In the genomic region with DNA sequence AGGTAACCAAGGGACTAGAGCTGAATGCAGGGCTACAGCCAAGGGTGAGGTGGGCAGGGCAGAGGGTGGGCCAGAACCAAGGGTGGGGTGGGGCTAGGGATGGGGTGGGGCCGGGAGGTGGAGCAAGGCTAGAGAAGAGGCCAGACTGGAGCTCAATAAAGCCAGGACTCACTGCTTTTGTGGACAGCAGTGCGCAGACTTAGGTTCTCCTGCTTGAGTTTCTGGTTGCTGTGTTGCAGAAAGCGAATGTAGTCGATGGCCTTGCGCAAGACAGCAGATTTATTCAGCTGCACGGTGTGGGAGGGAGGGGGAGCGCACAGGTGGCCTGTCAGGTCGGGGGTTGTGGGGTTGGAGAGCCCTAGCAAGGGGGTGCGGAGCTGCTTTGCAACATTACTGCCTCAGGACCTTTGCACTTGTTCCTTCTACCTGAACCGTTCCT, we compare ENCODE assay signal across 10 cellular contexts. TPM values are rescaled to one million over a fixed set of nuclear protein-coding genes. Genes with fewer than 3 reads are reported as not detected.
DNase-seq lines count a peak whose midpoint lies in the region; ATAC-seq, FAIRE-seq and TF ChIP-seq lines count a peak whose summit lies in the region.
"Had no signal": no experiment of that assay in that cellular context is flagged by ENCODE, and none has a peak within 500 bp of the region (broad histone marks: within the 10 kb centered on the region; RNA-seq: fewer than 3 reads in every experiment).

No MANE protein-coding gene starts in this region.

- H3K9me3 ChIP-seq in adrenal gland (replicated peaks in 1 of 3) (no peaks in the 10 kb centered on the region), lower lobe of right lung (no peaks in the 10 kb centered on the region)

- H3K9me3 Mint-ChIP-seq in stimulated activated naive CD8-positive, alpha-beta T cell treated with anti-CD3 and anti-CD28 coated beads, Interleukin-15, amount 100 ng/mL, for 72 hours: no peaks in the 10 kb centered on the region

- TF ChIP-seq CTCF in adrenal gland (IDR thresholded peaks at IDR 0.05) (no peak), lower lobe of right lung (IDR thresholded peaks at IDR 0.05) (no peak)

- WGBS in adrenal gland, 4 donors: 41 to 59% (median 53%) methylated on average over 5 to 10 of the region's 10 CpGs

- peaks cover 51 to 83% of the 10 kb centered on the region in 2 donors for H3K4me1 ChIP-seq in adrenal gland (replicated peaks in 1 of 2)
- peaks cover 52% of the 10 kb centered on the region for H3K4me1 ChIP-seq in lower lobe of right lung

- no peaks in the 10 kb centered on the region for H3K27me3 ChIP-seq in adrenal gland
- H3K27me3 ChIP-seq in lower lobe of right lung (ENCODE audit: low read depth): no peaks in the 10 kb centered on the region

- H3K4me3 ChIP-seq in adrenal gland (no peak overlapping the region), lower lobe of right lung (no peak overlapping the region)

- peaks cover 92% of the 10 kb centered on the region for H3K4me1 Mint-ChIP-seq in stimulated activated naive CD8-positive, alpha-beta T cell treated with anti-CD3 and anti-CD28 coated beads, Interleukin-15, amount 100 ng/mL, for 72 hours

- H3K4me3 Mint-ChIP-seq in stimulated activated naive CD8-positive, alpha-beta T cell treated with anti-CD3 and anti-CD28 coated beads, Interleukin-15, amount 100 ng/mL, for 72 hours: no peak overlapping the region

- ATAC-seq in lower lobe of right lung (peak; percentile 44 to 54), GM19324 (IDR thresholded peaks at IDR 0.05; ENCODE audit: low FRiP score, unreplicated experiment) (no peak), GM21526 (IDR thresholded peaks at IDR 0.05; ENCODE audit: low FRiP score, unreplicated experiment) (no peak)
- ATAC-seq in stimulated activated naive CD8-positive, alpha-beta T cell treated with anti-CD3 and anti-CD28 coated beads, Interleukin-15, amount 100 ng/mL, for 72 hours: no peak

- no peaks in the 10 kb centered on the region for H3K27me3 Mint-ChIP-seq in stimulated activated naive CD8-positive, alpha-beta T cell treated with anti-CD3 and anti-CD28 coated beads, Interleukin-15, amount 100 ng/mL, for 72 hours

- no peak for FAIRE-seq in H54 (lab: Jason Lieb, UNC)

- intact Hi-C loops in adrenal gland (cut with DNase I): loop anchor here in 1 of 2 donors (5.0 kb wide), 1 partner anchor 214 kb away; no protein-coding TSS in a partner anchor
- intact Hi-C loops in lower lobe of right lung (cut with DNase I): no loop called here

- peak; percentile 16 for DNase-seq in CD1c-positive myeloid dendritic cell (ENCODE audit: extremely low spot score)
- DNase-seq in H54 (ENCODE audit: insufficient read length, low spot score): peak; percentile 96
- DNase-seq in adrenal gland: peak in 6 of 7 donors; percentile 51 to 82 (median 72)
- peak; percentile 67 for DNase-seq in lower lobe of right lung
- no peak for DNase-seq in NCI-H345 (lab: John Stamatoyannopoulos, UW)
- DNase-seq in stimulated activated naive CD8-positive, alpha-beta T cell treated with anti-CD3 and anti-CD28 coated beads, Interleukin-15, amount 100 ng/mL, for 72 hours: no peak
- DNase-seq: activated gamma-delta T cell, HCEC 1CT had no signal

- TF ChIP-seq POLR2A in H54 (IDR thresholded peaks at IDR 0.05; ENCODE audit: low read depth, low read length) (no peak), adrenal gland (IDR thresholded peaks at IDR 0.05) (peak in 1 of 2 donors; percentile 26)

- peak overlapping the region in 3 of 5 donors; percentile 72 to 94 (median 93) for H3K27ac ChIP-seq in adrenal gland
- peak overlapping the region; percentile 18 for H3K27ac ChIP-seq in lower lobe of right lung

- H3K27ac Mint-ChIP-seq in stimulated activated naive CD8-positive, alpha-beta T cell treated with anti-CD3 and anti-CD28 coated beads, Interleukin-15, amount 100 ng/mL, for 72 hours: peak overlapping the region in 1 of 2 donors; percentile 66

- H3K36me3 ChIP-seq in adrenal gland (replicated peaks in 1 of 2): peaks cover 0 to 67% of the 10 kb centered on the region in 2 donors
- H3K36me3 ChIP-seq in lower lobe of right lung: peaks cover 66% of the 10 kb centered on the region

RNA-seq across cellular contexts. Expression of gene SREBF1, which starts 18.7 kb away (rescaled TPM):
- total RNA-seq in adrenal gland: 100 to 1,000 TPM; 403 to 850 (median 667) TPM
- 100 to 1,000 TPM; 298 to 818 (median 483) TPM for polyA plus RNA-seq in adrenal gland
- total RNA-seq in lower lobe of right lung: 77.2 TPM

Comparison
In these comparisons a context has a peak if more than half of its experiments do, and no peak if none do; other contexts are left out.
1. DNase-seq: peak in CD1c-positive myeloid dendritic cell (single experiment), H54 (single experiment), adrenal gland (6 of 7) and lower lobe of right lung (single experiment); none in NCI-H345 (single experiment) and stimulated activated naive CD8-positive, alpha-beta T cell treated with anti-CD3 and anti-CD28 coated beads, Interleukin-15, amount 100 ng/mL, for 72 hours (0 of 2).
2. ATAC-seq: peak in lower lobe of right lung (2 of 2); none in stimulated activated naive CD8-positive, alpha-beta T cell treated with anti-CD3 and anti-CD28 coated beads, Interleukin-15, amount 100 ng/mL, for 72 hours (single experiment), GM19324 (single experiment) and GM21526 (single experiment).